ENCODE assay signal across 8 cellular contexts in the genomic region with DNA sequence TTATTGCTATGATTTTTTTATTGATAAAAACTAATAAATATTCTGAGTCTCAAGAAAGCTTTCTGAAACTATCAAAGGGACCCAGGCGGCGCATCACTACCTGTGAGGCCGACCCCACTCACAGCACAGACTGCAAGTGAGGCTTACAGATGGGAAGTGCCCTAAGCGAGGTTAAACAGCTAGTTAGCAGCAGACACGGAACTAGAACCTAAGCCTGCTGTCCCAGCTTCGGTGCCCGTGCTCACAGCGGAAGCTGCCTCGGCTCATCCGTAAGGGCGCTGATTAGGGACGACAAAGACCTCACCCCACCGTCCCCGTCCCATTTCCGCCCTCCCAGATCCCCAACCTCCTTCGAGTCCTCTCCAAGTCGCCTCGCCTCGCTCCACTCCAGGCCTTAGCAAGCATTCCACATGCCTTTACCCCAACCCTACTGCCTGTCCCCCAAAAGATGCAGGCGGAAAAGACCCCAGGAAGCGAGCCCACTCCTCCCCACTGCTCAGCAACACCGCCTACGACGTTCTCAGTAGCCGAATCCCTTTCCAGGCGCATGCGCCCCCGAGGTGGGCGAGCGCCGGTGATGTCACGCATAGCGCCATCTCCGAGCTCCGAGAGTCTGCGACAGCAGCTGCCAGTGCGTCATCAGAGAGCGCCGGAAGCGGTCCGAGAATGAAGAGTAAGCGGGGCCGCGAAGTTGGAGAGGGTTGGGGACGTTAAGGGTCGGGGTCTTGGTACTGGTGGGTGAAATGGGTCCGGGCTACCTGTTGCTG. TPM values are rescaled to one million over a fixed set of nuclear protein-coding genes. Genes with fewer than 3 reads are reported as not detected.
A peak's percentile ranks its signal among the peaks of the same experiment; 100 is the strongest.
DNase-seq lines count a peak whose midpoint lies in the region; ATAC-seq, FAIRE-seq and TF ChIP-seq lines count a peak whose summit lies in the region.

TSS of gene POP4 (plus strand) at position 631 of the 767 bp plus-strand sequence. CDS start at position 667, 36 bp downstream.

- TF ChIP-seq POLR2A in GM12891 (IDR thresholded peaks at IDR 0.05; ENCODE audit: low read depth, low read length), result peak; percentile 96

- peaks cover 12% of the 10 kb centered on the region for H3K4me1 Mint-ChIP-seq in progenitor cell of endocrine pancreas (ENCODE audit: low read depth)

- intact Hi-C loops in T-helper 1 cell treated with Interleukin-12 subunit alpha and Interleukin-12 subunit beta and Interleukin-4 antibody, amounts not matched to agents 30 ng/mL and 1 ng/mL, for 36 hours (cut with micrococcal nuclease), result loop anchor here (1.0 to 5.0 kb wide), 10 partner anchors 19 to 1814 kb away; partner anchors contain the start of genes UQCRFS1 and URI1
- intact Hi-C loops in left cardiac atrium (cut with DNase I), result loop anchor here in 1 of 2 donors (5.0 kb wide), 1 partner anchor 111 kb away; the partner anchor contains the start of gene C19orf12

- ATAC-seq in HG02840 (IDR thresholded peaks at IDR 0.05; ENCODE audit: low FRiP score, unreplicated experiment), result peak; percentile 81
- peak; percentile 97 for ATAC-seq in left cardiac atrium

- TF ChIP-seq CTCF in progenitor cell of endocrine pancreas (IDR thresholded peaks at IDR 0.05; ENCODE audit: unreplicated experiment), result no peak

- DNase-seq in GM12891 (ENCODE audit: insufficient read length, low spot score), result peak; percentile 92
- DNase-seq in NCI-H146 treated with DMSO at 0.1 percent for 48 hours (lab: John Stamatoyannopoulos, UW; ENCODE audit: unreplicated experiment), result peak; percentile 86
- DNase-seq in amniotic epithelial cell (ENCODE audit: low read depth), result peak; percentile 90
- DNase-seq in left cardiac atrium, result peak; percentile 99
- peak; percentile 91 for DNase-seq in progenitor cell of endocrine pancreas (ENCODE audit: low spot score, unreplicated experiment)
- DNase-seq in ureter (ENCODE audit: low spot score), result peak; percentile 97

- no peaks in the 10 kb centered on the region for H3K27me3 Mint-ChIP-seq in progenitor cell of endocrine pancreas

- peak within 1 kb of the TSS; percentile 99 for H3K27ac Mint-ChIP-seq in progenitor cell of endocrine pancreas

- no peaks in the 10 kb centered on the region for H3K9me3 Mint-ChIP-seq in progenitor cell of endocrine pancreas (ENCODE audit: low read depth)

- H3K4me3 Mint-ChIP-seq in progenitor cell of endocrine pancreas (ENCODE audit: low read depth), result peak within 1 kb of the TSS; percentile 100

- peaks cover 3% of the 10 kb centered on the region for H3K36me3 Mint-ChIP-seq in progenitor cell of endocrine pancreas (ENCODE audit: insufficient read depth)

- peak; percentile 97 for FAIRE-seq in GM12891 (lab: Jason Lieb, UNC)

TF ChIP-seq in GM12891, 5 proteins besides CTCF, POLR2A, EP300 and RAD21:
- TF ChIP-seq POLR2AphosphoS5 (IDR thresholded peaks at IDR 0.05; ENCODE audit: low read depth, low read length) (peak; percentile 93), PAX5 (IDR thresholded peaks at IDR 0.05; ENCODE audit: insufficient read depth, low read length, severe bottlenecking) (peak; percentile 1), TAF1 (IDR thresholded peaks at IDR 0.05; ENCODE audit: low read depth, low read length) (peak; percentile 58), POU2F2 (IDR thresholded peaks at IDR 0.05; ENCODE audit: low read depth, low read length) (no peak), SPI1 (IDR thresholded peaks at IDR 0.05; ENCODE audit: low read depth, low read length) (peak; percentile 35; the same call in 1 of the 2 replicates)

RNA-seq across cellular contexts. Expression of gene POP4, which starts in this region (rescaled TPM):
- 74.4 TPM for polyA plus RNA-seq in GM12891 (2012; ENCODE audit: low read depth, missing spikeins)
- 99.5 and 106 TPM in 2 replicates for total RNA-seq in T-helper 1 cell treated with Interleukin-12 subunit alpha and Interleukin-12 subunit beta and Interleukin-4 antibody, amounts not matched to agents 30 ng/mL and 1 ng/mL, for 36 hours
- total RNA-seq in left cardiac atrium (10 to 100 TPM; 48.7 to 50.8 TPM), progenitor cell of endocrine pancreas (52.6 and 52.7 TPM in 2 replicates), ureter (61.5 TPM)

Comparison
In these comparisons a context has a peak if more than half of its experiments do, and no peak if none do; other contexts are left out.
1. Peak in every context shown above with its lines: DNase-seq and ATAC-seq.